Comparison of ENCODE assay signal across 2 cellular contexts in genomic region chr6:130239755-130240154, GRCh38.
TF ChIP-seq lines count a peak whose summit lies in the region.

No MANE protein-coding gene starts in this region.

TF ChIP-seq in SK-N-SH treated with all-trans-retinoic acid at 6 μM for 48 hours, 23 proteins besides CTCF, POLR2A, EP300 and RAD21:
- TF ChIP-seq BACH2 (CRISPR knock-in tag; IDR thresholded peaks at IDR 0.05; ENCODE audit: borderline replicate concordance) (no peak), CSDC2 (CRISPR knock-in tag; IDR thresholded peaks at IDR 0.05) (no peak), CREB5 (CRISPR knock-in tag; IDR thresholded peaks at IDR 0.05; ENCODE audit: low read depth) (no peak), ZNF8 (CRISPR knock-in tag; IDR thresholded peaks at IDR 0.05) (no peak), TSHZ2 (CRISPR knock-in tag; IDR thresholded peaks at IDR 0.05) (no peak)

TF ChIP-seq in SK-N-SH, 30 proteins besides CTCF, POLR2A, EP300 and RAD21:
- TF ChIP-seq GATA2 (CRISPR knock-in tag; IDR thresholded peaks at IDR 0.05) (no peak), ELF1 (IDR thresholded peaks at IDR 0.05) (no peak), MAX (IDR thresholded peaks at IDR 0.05; ENCODE audit: low read depth) (no peak), FOXJ3 (CRISPR knock-in tag; IDR thresholded peaks at IDR 0.05) (no peak), TAF1 (IDR thresholded peaks at IDR 0.05; ENCODE audit: borderline replicate concordance, low read depth, low read length) (no peak), SMC3 (IDR thresholded peaks at IDR 0.05; ENCODE audit: low read depth, low read length) (no peak), CHD2 (IDR thresholded peaks at IDR 0.05; ENCODE audit: low read length, partially characterized antibody) (no peak), YY1 (IDR thresholded peaks at IDR 0.05; ENCODE audit: low read depth) (no peak), REST (IDR thresholded peaks at IDR 0.05; ENCODE audit: low read depth, low read length) (no peak), TEAD4 (IDR thresholded peaks at IDR 0.05; ENCODE audit: borderline replicate concordance, insufficient read depth) (no peak), RXRA (IDR thresholded peaks at IDR 0.05; ENCODE audit: borderline replicate concordance, low read depth) (no peak), RFX5 (IDR thresholded peaks at IDR 0.05; ENCODE audit: low read length) (no peak), POLR2AphosphoS5 (IDR thresholded peaks at IDR 0.05; ENCODE audit: low read depth, low read length) (no peak), USF1 (IDR thresholded peaks at IDR 0.05; ENCODE audit: borderline replicate concordance, low read depth) (no peak), NRF1 (IDR thresholded peaks at IDR 0.05; ENCODE audit: low read depth, low read length) (no peak)
